1 cellular context compared by ENCODE assay signal in the genomic region with DNA sequence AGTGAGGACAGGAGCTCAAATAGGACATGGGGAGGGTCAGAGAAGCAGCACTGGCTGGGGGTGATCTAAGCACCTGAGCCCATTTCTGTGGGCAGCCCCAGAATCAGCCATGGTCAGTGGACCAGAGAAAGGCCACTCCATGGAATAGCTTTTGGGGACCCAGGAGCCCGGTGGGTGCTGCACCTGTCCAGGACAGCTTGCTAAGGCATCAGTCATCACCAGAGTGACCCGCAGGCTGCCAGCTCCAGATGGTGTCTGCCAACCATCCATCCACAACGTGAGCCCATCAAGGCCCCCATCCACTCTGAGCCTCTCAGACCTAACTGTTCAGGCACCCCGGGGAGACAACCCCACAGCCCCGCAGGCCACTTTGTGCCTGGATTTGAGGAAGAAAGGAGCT.
TF ChIP-seq lines count a peak whose summit lies in the region.

No MANE protein-coding gene starts in this region.

TF ChIP-seq in IMR-90, 13 proteins besides CTCF, POLR2A, EP300 and RAD21:
- TF ChIP-seq FOS (IDR thresholded peaks at IDR 0.05; ENCODE audit: low read depth, low read length) (no peak), NFE2L2 (IDR thresholded peaks at IDR 0.05; ENCODE audit: low read depth, low read length) (no peak), RCOR1 (IDR thresholded peaks at IDR 0.05; ENCODE audit: insufficient replicate concordance, low read length) (no peak), MAFK (IDR thresholded peaks at IDR 0.05; ENCODE audit: low read depth, low read length) (no peak)
